Comparison of ENCODE assay signal across 15 cellular contexts in the genomic region with DNA sequence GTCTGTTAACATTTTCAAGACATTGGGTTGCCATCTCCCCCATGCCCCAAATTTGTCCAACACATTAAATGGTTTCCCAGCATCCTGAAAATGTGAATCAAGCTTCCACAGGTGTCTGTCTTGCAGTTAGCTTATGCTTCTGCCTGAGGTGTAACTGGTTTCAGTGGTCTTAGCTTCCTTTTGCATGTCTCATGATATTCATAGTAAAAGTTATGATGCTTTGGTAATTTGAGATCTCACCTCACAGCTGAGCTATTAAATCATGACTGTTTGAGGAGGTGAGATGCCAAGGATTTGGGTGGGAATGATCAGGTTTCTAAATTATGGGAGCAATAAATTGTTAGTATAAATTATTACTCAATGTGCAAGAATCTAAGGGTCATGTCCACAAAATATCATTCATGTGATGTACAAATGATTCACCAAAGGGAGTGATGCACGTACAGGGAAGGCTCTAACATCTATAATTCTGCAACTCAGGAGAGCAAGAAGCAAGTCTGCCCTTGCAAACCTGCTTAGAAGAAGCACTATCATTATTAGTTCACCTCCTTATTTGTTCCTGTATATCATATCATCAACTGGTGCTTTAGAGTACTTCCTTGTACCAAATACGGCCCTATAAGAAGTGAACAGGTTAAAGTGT. TPM values are rescaled to one million over a fixed set of nuclear protein-coding genes. Genes with fewer than 3 reads are reported as not detected.
DNase-seq lines count a peak whose midpoint lies in the region; ATAC-seq and TF ChIP-seq lines count a peak whose summit lies in the region.
"Had no signal": no experiment of that assay in that cellular context is flagged by ENCODE, and none has a peak within 500 bp of the region (broad histone marks: within the 10 kb centered on the region; RNA-seq: fewer than 3 reads in every experiment).

No MANE protein-coding gene starts in this region.

- H3K27me3 ChIP-seq in ACC112 (ENCODE audit: insufficient read depth, low read length): no peaks in the 10 kb centered on the region
- H3K27me3 ChIP-seq in RWPE2 (ENCODE audit: insufficient read depth, poor library complexity, severe bottlenecking): no peaks in the 10 kb centered on the region
- H3K27me3 ChIP-seq in body of pancreas: no peaks in the 10 kb centered on the region

- TF ChIP-seq CTCF in RWPE2 (IDR thresholded peaks at IDR 0.05; ENCODE audit: poor library complexity, severe bottlenecking) (no peak), body of pancreas (IDR thresholded peaks at IDR 0.05) (no peak)

- ATAC-seq in RWPE2 (ENCODE audit: low read depth) (peak; percentile 86), body of pancreas (no peak)

- H3K4me3 ChIP-seq in ACC112 (ENCODE audit: low read depth, low read length) (0 out of 2 replicates have a peak overlapping the region, but pooled peaks have one; percentile 21), RWPE2 (ENCODE audit: severe bottlenecking) (no peak overlapping the region), body of pancreas (no peak overlapping the region)

- no peaks in the 10 kb centered on the region for H3K79me2 ChIP-seq in ACC112 (ENCODE audit: control insufficient read depth, insufficient read depth, low read length, unreplicated experiment)

- no peaks in the 10 kb centered on the region for H3K9me3 ChIP-seq in RWPE2 (ENCODE audit: severe bottlenecking)
- no peaks in the 10 kb centered on the region for H3K9me3 ChIP-seq in body of pancreas
- H3K9me3 ChIP-seq: Caco-2 had no signal

- peaks cover 24% of the 10 kb centered on the region for H3K4me1 ChIP-seq in ACC112 (ENCODE audit: control insufficient read depth, insufficient read depth, low read length, unreplicated experiment)
- no peaks in the 10 kb centered on the region for H3K4me1 ChIP-seq in RWPE2 (ENCODE audit: insufficient read depth, poor library complexity, severe bottlenecking)
- no peaks in the 10 kb centered on the region for H3K4me1 ChIP-seq in body of pancreas
- H3K4me1 ChIP-seq: Caco-2 had no signal

- H3K27ac ChIP-seq in ACC112 (ENCODE audit: low read depth, low read length) (peak overlapping the region; percentile 19; the same call in 1 of the 2 replicates), RWPE2 (ENCODE audit: poor library complexity, severe bottlenecking) (peak overlapping the region; percentile 21), body of pancreas (no peak overlapping the region)
- H3K27ac ChIP-seq: C4-2B had no signal

- TF ChIP-seq POLR2A in body of pancreas (IDR thresholded peaks at IDR 0.05): no peak

- DNase-seq in HS-27A (ENCODE audit: low read depth): peak; percentile 7
- DNase-seq in RWPE2 (ENCODE audit: low spot score): no peak
- peak; percentile 17 for DNase-seq in kidney glomerular epithelial cell (lab: John Stamatoyannopoulos, UW)
- no peak for DNase-seq in middle frontal gyrus (ENCODE audit: extremely low spot score, low spot score)
- DNase-seq in body of pancreas: no peak
- DNase-seq in stimulated activated naive CD4-positive, alpha-beta T cell (lab: John Stamatoyannopoulos, UW): no peak
- DNase-seq: AML-193; Caco-2; CD4-positive, alpha-beta T cell; GOT3; H7 had no signal

- WGBS in body of pancreas, 2 donors: 52 to 66% methylated on average over 2 of the region's 2 CpGs

- intact Hi-C loops in body of pancreas (cut with DNase I): no loop called here

- no peak overlapping the region for H2AFZ ChIP-seq in ACC112 (ENCODE audit: low read length, unreplicated experiment)

- no peaks in the 10 kb centered on the region for H3K36me3 ChIP-seq in ACC112 (ENCODE audit: insufficient read depth, low read length)
- H3K36me3 ChIP-seq in RWPE2 (ENCODE audit: low read depth): no peaks in the 10 kb centered on the region
- H3K36me3 ChIP-seq in body of pancreas (replicated peaks in 1 of 2; ENCODE audit: insufficient read depth in 1 of 2, low read depth in 2 of 2): no peaks in the 10 kb centered on the region

RNA-seq across cellular contexts. Expression of gene RAI2, which starts 17.1 kb away (rescaled TPM):
- 1 to 10 TPM; 4.9 to 8.6 TPM for total RNA-seq in body of pancreas
- total RNA-seq: A172, HT-29 had no signal

Comparison
In these comparisons a context has a peak if more than half of its experiments do, and no peak if none do; other contexts are left out.
1. H3K27ac ChIP-seq: peak in ACC112 (single experiment) and RWPE2 (single experiment); none in body of pancreas (0 of 4).
2. DNase-seq: peak in HS-27A (single experiment) and kidney glomerular epithelial cell (single experiment); none in RWPE2 (single experiment), middle frontal gyrus (single experiment), body of pancreas (0 of 4) and stimulated activated naive CD4-positive, alpha-beta T cell (0 of 6).